In the genomic region with DNA sequence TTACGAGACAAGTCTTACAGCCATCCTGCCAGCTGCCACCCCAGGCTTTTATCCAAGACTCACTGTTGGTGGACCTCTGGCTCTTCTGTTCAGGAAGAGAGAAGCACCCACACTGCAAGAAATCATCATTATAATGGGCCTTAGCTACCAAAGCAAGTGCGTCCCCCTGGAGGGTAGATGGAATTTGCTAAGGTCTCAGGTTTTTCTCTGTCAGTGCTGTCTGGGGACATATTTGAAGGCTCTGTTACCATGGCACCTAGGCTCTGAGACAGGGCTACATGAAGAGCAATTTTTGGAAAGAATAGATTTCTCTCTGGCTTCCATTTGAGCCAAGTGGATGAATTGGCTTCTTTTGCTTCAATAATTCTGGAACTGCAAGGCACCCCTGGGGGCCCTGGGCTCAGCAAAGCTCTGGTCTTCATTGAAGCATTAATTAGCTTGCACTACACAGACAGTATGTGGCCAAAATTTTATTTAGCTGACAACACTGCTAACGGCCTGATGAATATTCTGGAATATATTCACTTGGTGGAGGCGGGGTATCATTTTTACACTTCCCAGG, we compare ENCODE assay signal across 1 cellular context.
TF ChIP-seq lines count a peak whose summit lies in the region.

No MANE protein-coding gene starts in this region.

TF ChIP-seq in GM23338, 12 proteins besides CTCF, POLR2A, EP300 and RAD21 (continued from another document):
- TF ChIP-seq, protein P1, sequence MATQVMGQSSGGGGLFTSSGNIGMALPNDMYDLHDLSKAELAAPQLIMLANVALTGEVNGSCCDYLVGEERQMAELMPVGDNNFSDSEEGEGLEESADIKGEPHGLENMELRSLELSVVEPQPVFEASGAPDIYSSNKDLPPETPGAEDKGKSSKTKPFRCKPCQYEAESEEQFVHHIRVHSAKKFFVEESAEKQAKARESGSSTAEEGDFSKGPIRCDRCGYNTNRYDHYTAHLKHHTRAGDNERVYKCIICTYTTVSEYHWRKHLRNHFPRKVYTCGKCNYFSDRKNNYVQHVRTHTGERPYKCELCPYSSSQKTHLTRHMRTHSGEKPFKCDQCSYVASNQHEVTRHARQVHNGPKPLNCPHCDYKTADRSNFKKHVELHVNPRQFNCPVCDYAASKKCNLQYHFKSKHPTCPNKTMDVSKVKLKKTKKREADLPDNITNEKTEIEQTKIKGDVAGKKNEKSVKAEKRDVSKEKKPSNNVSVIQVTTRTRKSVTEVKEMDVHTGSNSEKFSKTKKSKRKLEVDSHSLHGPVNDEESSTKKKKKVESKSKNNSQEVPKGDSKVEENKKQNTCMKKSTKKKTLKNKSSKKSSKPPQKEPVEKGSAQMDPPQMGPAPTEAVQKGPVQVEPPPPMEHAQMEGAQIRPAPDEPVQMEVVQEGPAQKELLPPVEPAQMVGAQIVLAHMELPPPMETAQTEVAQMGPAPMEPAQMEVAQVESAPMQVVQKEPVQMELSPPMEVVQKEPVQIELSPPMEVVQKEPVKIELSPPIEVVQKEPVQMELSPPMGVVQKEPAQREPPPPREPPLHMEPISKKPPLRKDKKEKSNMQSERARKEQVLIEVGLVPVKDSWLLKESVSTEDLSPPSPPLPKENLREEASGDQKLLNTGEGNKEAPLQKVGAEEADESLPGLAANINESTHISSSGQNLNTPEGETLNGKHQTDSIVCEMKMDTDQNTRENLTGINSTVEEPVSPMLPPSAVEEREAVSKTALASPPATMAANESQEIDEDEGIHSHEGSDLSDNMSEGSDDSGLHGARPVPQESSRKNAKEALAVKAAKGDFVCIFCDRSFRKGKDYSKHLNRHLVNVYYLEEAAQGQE (IDR thresholded peaks at IDR 0.05; ENCODE audit: unreplicated experiment) = no peak
- TF ChIP-seq NANOG (IDR thresholded peaks at IDR 0.05; ENCODE audit: borderline replicate concordance) = no peak
- TF ChIP-seq, protein P2, sequence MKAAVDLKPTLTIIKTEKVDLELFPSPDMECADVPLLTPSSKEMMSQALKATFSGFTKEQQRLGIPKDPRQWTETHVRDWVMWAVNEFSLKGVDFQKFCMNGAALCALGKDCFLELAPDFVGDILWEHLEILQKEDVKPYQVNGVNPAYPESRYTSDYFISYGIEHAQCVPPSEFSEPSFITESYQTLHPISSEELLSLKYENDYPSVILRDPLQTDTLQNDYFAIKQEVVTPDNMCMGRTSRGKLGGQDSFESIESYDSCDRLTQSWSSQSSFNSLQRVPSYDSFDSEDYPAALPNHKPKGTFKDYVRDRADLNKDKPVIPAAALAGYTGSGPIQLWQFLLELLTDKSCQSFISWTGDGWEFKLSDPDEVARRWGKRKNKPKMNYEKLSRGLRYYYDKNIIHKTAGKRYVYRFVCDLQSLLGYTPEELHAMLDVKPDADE (IDR thresholded peaks at IDR 0.05) = no peak
